In genomic region chr6:27867051-27867940, GRCh38 we compare ENCODE assay signal across 1 cellular context.
TF ChIP-seq lines count a peak whose summit lies in the region.

No MANE protein-coding gene starts in this region.

TF ChIP-seq in H1, 55 proteins besides CTCF, POLR2A, EP300 and RAD21 (continued from another document):
- TF ChIP-seq MAX (IDR thresholded peaks at IDR 0.05) (no peak), CHD7 (IDR thresholded peaks at IDR 0.05; ENCODE audit: insufficient replicate concordance, low read length) (peak; percentile 90), SP4 (IDR thresholded peaks at IDR 0.05; ENCODE audit: low read length) (peak; percentile 25; the same call in 1 of the 2 replicates), MAFK (IDR thresholded peaks at IDR 0.05; ENCODE audit: low read depth, low read length) (no peak), NRF1 (IDR thresholded peaks at IDR 0.05; ENCODE audit: low read depth, low read length) (peak; percentile 1; the same call in 1 of the 2 replicates), KDM1A (IDR thresholded peaks at IDR 0.05; ENCODE audit: borderline replicate concordance, low read length) (no peak), ATF2 (IDR thresholded peaks at IDR 0.05; ENCODE audit: low read length) (peak; percentile 96), NANOG (IDR thresholded peaks at IDR 0.05; ENCODE audit: insufficient read depth, low read depth, low read length, poor library complexity, severe bottlenecking) (no peak), TEAD4 (IDR thresholded peaks at IDR 0.05; ENCODE audit: low read depth, low read length) (peak; percentile 2; the same call in 1 of the 2 replicates), GTF2F1 (IDR thresholded peaks at IDR 0.05; ENCODE audit: borderline replicate concordance, low read depth, low read length) (peak; percentile 98), SP1 (IDR thresholded peaks at IDR 0.05; ENCODE audit: low read depth, low read length) (peak; percentile 93), SIN3A (conservative IDR thresholded peaks at IDR 0.05 in 1 of 2, IDR thresholded peaks at IDR 0.05 in 1 of 2; ENCODE audit: low read depth in 1 of 2, low read length in 2 of 2) (peak; percentile 39 to 61; a peak in 1 of 4 replicates), TAF1 (IDR thresholded peaks at IDR 0.05; ENCODE audit: low read depth, low read length) (peak; percentile 94), YY1 (IDR thresholded peaks at IDR 0.05; ENCODE audit: low read depth, low read length) (peak; percentile 58), GABPA (IDR thresholded peaks at IDR 0.05; ENCODE audit: borderline replicate concordance, insufficient read depth, low read length) (no peak), SIRT6 (IDR thresholded peaks at IDR 0.05; ENCODE audit: low read length) (peak; percentile 27), CBX5 (IDR thresholded peaks at IDR 0.05; ENCODE audit: low read depth, low read length) (no peak)
